ENCODE assay signal across 1 cellular context in the genomic region with DNA sequence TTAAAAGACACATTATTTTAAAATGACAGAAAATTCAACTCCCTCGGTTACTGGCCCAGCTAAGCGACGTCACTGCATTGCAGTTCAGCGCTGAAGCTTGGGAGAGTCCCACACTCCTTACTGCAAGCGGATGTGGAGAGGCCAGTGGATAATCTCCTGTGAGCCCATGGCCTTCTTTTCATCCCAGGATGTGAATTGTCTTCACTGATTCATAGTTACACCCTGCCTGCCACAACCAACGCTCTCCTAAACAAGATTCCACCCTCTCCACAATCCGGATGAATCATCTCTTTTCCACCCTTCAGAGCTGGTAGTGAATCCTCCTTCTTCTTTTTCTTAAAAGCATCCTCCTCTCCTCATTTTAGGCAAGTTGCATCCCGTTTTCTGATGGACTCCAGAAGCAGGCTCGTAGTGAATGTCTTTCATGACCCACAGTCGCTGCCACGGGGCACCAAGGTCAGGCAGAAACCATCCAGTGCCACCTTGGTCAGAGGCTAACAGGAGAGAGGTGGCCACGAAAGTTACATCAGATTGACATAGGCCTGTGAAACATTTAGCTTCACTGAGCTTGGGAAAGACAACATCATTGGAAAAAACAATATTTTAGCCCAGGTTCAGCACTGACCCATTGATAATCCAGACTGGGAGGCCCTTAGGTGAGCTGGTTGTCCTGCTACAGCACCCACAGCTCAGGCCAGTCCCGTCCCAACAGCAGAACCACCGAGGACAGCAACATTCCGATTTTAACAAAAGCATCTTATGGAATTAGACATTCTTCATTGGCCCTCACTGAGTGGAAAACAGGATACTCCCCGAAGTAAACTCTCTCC.
TF ChIP-seq lines count a peak whose summit lies in the region.

No MANE protein-coding gene starts in this region.

TF ChIP-seq in IMR-90, 13 proteins besides CTCF, POLR2A, EP300 and RAD21:
- TF ChIP-seq RFX5 (IDR thresholded peaks at IDR 0.05; ENCODE audit: low read depth, low read length) (no peak), FOS (IDR thresholded peaks at IDR 0.05; ENCODE audit: low read depth, low read length) (0 out of 2 replicates have a peak, but pooled peaks have one; percentile 17)
